ENCODE assay signal across 7 cellular contexts in genomic region chr14:61444215-61444768, GRCh38.
DNase-seq lines count a peak whose midpoint lies in the region; ATAC-seq lines count a peak whose summit lies in the region.

No MANE protein-coding gene starts in this region.

- peak; percentile 80 for ATAC-seq in GM21360 (IDR thresholded peaks at IDR 0.05; ENCODE audit: unreplicated experiment)
- peak; percentile 88 for ATAC-seq in HG03520 (IDR thresholded peaks at IDR 0.05; ENCODE audit: unreplicated experiment)
- ATAC-seq in activated CD8-positive, alpha-beta memory T cell treated with anti-CD3 and anti-CD28 coated beads, Interleukin-2, amount 10 ng/mL, durations not matched to agents 7 days and 5 days = peak; percentile 85
- ATAC-seq in Right ventricle myocardium inferior = no peak

- CTCF ChIA-PET in activated CD8-positive, alpha-beta memory T cell treated with anti-CD3 and anti-CD28 coated beads, Interleukin-2, amount 10 ng/mL, durations not matched to agents 7 days and 5 days (lab: Charles Lee) = no interaction called here

- peak; percentile 95 for DNase-seq in activated CD8-positive, alpha-beta memory T cell treated with anti-CD3 and anti-CD28 coated beads, Interleukin-2, amount 10 ng/mL, durations not matched to agents 7 days and 5 days
- peak; percentile 45 to 50 for DNase-seq in stimulated activated CD4-positive, alpha-beta T cell treated with anti-CD3 and anti-CD28 coated beads, Interleukin-15, amount 100 ng/mL, for 48 hours (ENCODE audit: low read depth in 2 of 2)
- DNase-seq in A172 (ENCODE audit: low spot score) (no peak), Right ventricle myocardium inferior (ENCODE audit: missing footprints) (no peak), RKO (ENCODE audit: low spot score) (no peak)

- peak overlapping the region; percentile 32 for H3K4me3 Mint-ChIP-seq in activated CD8-positive, alpha-beta memory T cell treated with anti-CD3 and anti-CD28 coated beads, Interleukin-2, amount 10 ng/mL, durations not matched to agents 7 days and 5 days

- intact Hi-C loops in Right ventricle myocardium inferior (cut with DNase I) = no loop called here

- H3K27ac Mint-ChIP-seq in activated CD8-positive, alpha-beta memory T cell treated with anti-CD3 and anti-CD28 coated beads, Interleukin-2, amount 10 ng/mL, durations not matched to agents 7 days and 5 days = peak overlapping the region; percentile 89

- peaks cover 97% of the 10 kb centered on the region for H3K4me1 Mint-ChIP-seq in activated CD8-positive, alpha-beta memory T cell treated with anti-CD3 and anti-CD28 coated beads, Interleukin-2, amount 10 ng/mL, durations not matched to agents 7 days and 5 days

- peaks cover 60% of the 10 kb centered on the region for H3K36me3 Mint-ChIP-seq in activated CD8-positive, alpha-beta memory T cell treated with anti-CD3 and anti-CD28 coated beads, Interleukin-2, amount 10 ng/mL, durations not matched to agents 7 days and 5 days

- no peaks in the 10 kb centered on the region for H3K27me3 Mint-ChIP-seq in activated CD8-positive, alpha-beta memory T cell treated with anti-CD3 and anti-CD28 coated beads, Interleukin-2, amount 10 ng/mL, durations not matched to agents 7 days and 5 days

- H3K9me3 Mint-ChIP-seq in activated CD8-positive, alpha-beta memory T cell treated with anti-CD3 and anti-CD28 coated beads, Interleukin-2, amount 10 ng/mL, durations not matched to agents 7 days and 5 days (ENCODE audit: low read depth) = no peaks in the 10 kb centered on the region

Comparison
In these comparisons a context has a peak if more than half of its experiments do, and no peak if none do; other contexts are left out.
1. DNase-seq: peak in activated CD8-positive, alpha-beta memory T cell treated with anti-CD3 and anti-CD28 coated beads, Interleukin-2, amount 10 ng/mL, durations not matched to agents 7 days and 5 days (single experiment) and stimulated activated CD4-positive, alpha-beta T cell treated with anti-CD3 and anti-CD28 coated beads, Interleukin-15, amount 100 ng/mL, for 48 hours (2 of 2); none in A172 (single experiment), Right ventricle myocardium inferior (single experiment) and RKO (single experiment).